1 cellular context compared by ENCODE assay signal in the genomic region with DNA sequence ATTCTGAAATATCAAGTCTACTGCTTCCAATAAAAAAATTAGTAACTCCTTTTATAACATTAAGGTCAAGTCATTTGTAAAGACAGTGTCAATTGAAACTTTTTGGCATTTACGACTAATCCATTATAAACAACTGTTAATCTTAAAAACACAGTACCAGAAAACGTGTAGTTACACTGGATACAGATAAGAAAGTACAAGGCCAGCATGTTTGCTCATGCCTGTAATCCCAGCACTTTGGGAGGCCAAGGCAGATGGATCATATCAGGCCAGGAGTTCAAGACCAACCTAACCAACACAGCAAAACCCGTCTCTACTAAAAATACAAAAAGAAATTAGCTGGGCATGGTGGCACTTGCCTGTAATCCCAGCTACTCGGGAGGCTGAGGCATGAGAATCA.
A peak's percentile ranks its signal among the peaks of the same experiment; 100 is the strongest.
TF ChIP-seq lines count a peak whose summit lies in the region.

No MANE protein-coding gene starts in this region.

TF ChIP-seq in K562, 482 proteins besides CTCF, POLR2A, EP300 and RAD21 (continued from another document):
- TF ChIP-seq CEBPZ (IDR thresholded peaks at IDR 0.05; ENCODE audit: borderline replicate concordance, low read depth, low read length) (no peak), ZNF583 (CRISPR knock-in tag; IDR thresholded peaks at IDR 0.05) (no peak), NCOR1 (IDR thresholded peaks at IDR 0.05) (peak; percentile 61), FOXK1 (CRISPR knock-in tag; IDR thresholded peaks at IDR 0.05; ENCODE audit: borderline replicate concordance) (no peak), SMARCA4 (IDR thresholded peaks at IDR 0.05) (peak; percentile 48; the same call in 1 of the 2 replicates), PRMT5 (CRISPR knock-in tag; IDR thresholded peaks at IDR 0.05) (no peak), BCOR (IDR thresholded peaks at IDR 0.05) (peak; percentile 33; the same call in 1 of the 2 replicates), ZNF354B (CRISPR knock-in tag; IDR thresholded peaks at IDR 0.05) (no peak), ZNF263 (CRISPR knock-in tag; IDR thresholded peaks at IDR 0.05; ENCODE audit: borderline replicate concordance) (no peak), ZKSCAN1 (IDR thresholded peaks at IDR 0.05; ENCODE audit: low read depth, low read length) (no peak), NCOA1 (IDR thresholded peaks at IDR 0.05; ENCODE audit: low read depth) (no peak), CBFA2T3 (IDR thresholded peaks at IDR 0.05) (peak; percentile 84), NFE2 (IDR thresholded peaks at IDR 0.05; ENCODE audit: low read depth) (no peak), KLF1 (tag; IDR thresholded peaks at IDR 0.05) (no peak), PTTG1 (tag; IDR thresholded peaks at IDR 0.05; ENCODE audit: low read depth) (no peak), XRCC5 (IDR thresholded peaks at IDR 0.05; ENCODE audit: low read depth, low read length) (no peak), TAL1 (IDR thresholded peaks at IDR 0.05) (peak; percentile 68), MAFF (IDR thresholded peaks at IDR 0.05; ENCODE audit: low read length) (peak; percentile 29; the same call in 1 of the 2 replicates), TAF7 (tag; IDR thresholded peaks at IDR 0.05) (no peak), MCM2 (IDR thresholded peaks at IDR 0.05; ENCODE audit: low read depth) (no peak), C11orf30 (IDR thresholded peaks at IDR 0.05; ENCODE audit: low read depth) (peak; percentile 11; the same call in 1 of the 2 replicates), ELF1 (tag; IDR thresholded peaks at IDR 0.05) (no peak)
- TF ChIP-seq, protein P1, sequence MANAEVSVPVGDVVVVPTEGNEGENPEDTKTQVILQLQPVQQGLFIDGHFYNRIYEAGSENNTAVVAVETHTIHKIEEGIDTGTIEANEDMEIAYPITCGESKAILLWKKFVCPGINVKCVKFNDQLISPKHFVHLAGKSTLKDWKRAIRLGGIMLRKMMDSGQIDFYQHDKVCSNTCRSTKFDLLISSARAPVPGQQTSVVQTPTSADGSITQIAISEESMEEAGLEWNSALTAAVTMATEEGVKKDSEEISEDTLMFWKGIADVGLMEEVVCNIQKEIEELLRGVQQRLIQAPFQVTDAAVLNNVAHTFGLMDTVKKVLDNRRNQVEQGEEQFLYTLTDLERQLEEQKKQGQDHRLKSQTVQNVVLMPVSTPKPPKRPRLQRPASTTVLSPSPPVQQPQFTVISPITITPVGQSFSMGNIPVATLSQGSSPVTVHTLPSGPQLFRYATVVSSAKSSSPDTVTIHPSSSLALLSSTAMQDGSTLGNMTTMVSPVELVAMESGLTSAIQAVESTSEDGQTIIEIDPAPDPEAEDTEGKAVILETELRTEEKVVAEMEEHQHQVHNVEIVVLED (CRISPR knock-in tag; IDR thresholded peaks at IDR 0.05): no peak
- TF ChIP-seq, protein P2, sequence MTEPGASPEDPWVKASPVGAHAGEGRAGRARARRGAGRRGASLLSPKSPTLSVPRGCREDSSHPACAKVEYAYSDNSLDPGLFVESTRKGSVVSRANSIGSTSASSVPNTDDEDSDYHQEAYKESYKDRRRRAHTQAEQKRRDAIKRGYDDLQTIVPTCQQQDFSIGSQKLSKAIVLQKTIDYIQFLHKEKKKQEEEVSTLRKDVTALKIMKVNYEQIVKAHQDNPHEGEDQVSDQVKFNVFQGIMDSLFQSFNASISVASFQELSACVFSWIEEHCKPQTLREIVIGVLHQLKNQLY (CRISPR knock-in tag; conservative IDR thresholded peaks at IDR 0.05): no peak
